In the genomic region with DNA sequence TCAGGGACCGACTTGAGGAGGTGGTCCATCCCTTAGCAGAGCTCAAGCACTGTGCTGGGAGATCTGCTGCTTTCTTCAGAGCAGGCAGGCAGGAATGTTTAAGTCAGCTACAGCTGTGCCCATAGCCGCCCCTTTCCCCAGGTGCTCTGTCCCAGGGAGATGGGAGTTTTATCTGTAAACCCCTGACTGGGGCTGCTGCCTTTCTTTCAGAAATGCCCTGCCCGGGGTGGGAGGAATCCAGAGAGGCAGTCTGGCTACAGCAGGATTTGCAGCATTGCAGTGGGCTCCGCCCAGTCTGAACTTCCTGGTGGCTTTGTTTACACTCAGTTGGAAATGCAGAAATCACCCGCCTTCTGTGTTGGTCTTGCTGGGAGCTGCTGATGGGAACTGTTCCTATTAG, we compare ENCODE assay signal across 25 cellular contexts. TPM values are rescaled to one million over a fixed set of nuclear protein-coding genes. Genes with fewer than 3 reads are reported as not detected.
DNase-seq lines count a peak whose midpoint lies in the region; ATAC-seq, FAIRE-seq and TF ChIP-seq lines count a peak whose summit lies in the region.
"Had no signal": no experiment of that assay in that cellular context is flagged by ENCODE, and none has a peak within 500 bp of the region (broad histone marks: within the 10 kb centered on the region; RNA-seq: fewer than 3 reads in every experiment).

No MANE protein-coding gene starts in this region.

- no peak for TF ChIP-seq POLR2A in H54 (IDR thresholded peaks at IDR 0.05; ENCODE audit: low read depth, low read length)

- POLR2A ChIA-PET in CD8-positive, alpha-beta T cell (lab: Charles Lee): no interaction called here

- no peak overlapping the region for H3K18ac ChIP-seq in mesendoderm (ENCODE audit: low read length)

- DNase-seq in HT-29 (ENCODE audit: low spot score): peak; percentile 25
- DNase-seq in mesendoderm: peak; percentile 59
- DNase-seq in H54 (ENCODE audit: insufficient read length, low spot score): no peak
- no peak for DNase-seq in hypothalamus (lab: John Stamatoyannopoulos, UW)
- DNase-seq in CD8-positive, alpha-beta T cell: no peak
- DNase-seq in NCI-H2196 (lab: John Stamatoyannopoulos, UW; ENCODE audit: unreplicated experiment): no peak
- DNase-seq: activated CD4-positive, alpha-beta T cell treated with anti-CD3 and anti-CD28 coated beads, Interleukin-2, amount 10 ng/mL, durations not matched to agents 24 days and 14 days; activated naive CD4-positive, alpha-beta T cell; activated T-cell treated with anti-CD3 and anti-CD28 coated beads, Interleukin-2, amount 50 U/mL, for 4 hours; cerebellar nuclear complex; DMS153; Kasumi-1; NCI-H1694; NCI-H510A; PC-9; stimulated activated naive B cell treated with anti-CD40 and anti-IgM and Interleukin-4, amounts not matched to agents 10 μg/mL and 1 μg/mL and 100 μg/mL, for 72 hours; testis; WERI-Rb-1 had no signal

- CTCF ChIA-PET in CD8-positive, alpha-beta T cell (lab: Charles Lee): interaction anchor here (0.7 kb wide), 1 partner anchor 94 kb away, joined by 3 read pairs; no protein-coding TSS in a partner anchor

- H3K4me1 Mint-ChIP-seq in dendritic cell treated with granulocyte-macrophage colony-stimulating factor and Interleukin-4, amounts not matched to agents 40 ng/mL and 50 ng/mL, for 4 days (ENCODE audit: low read depth): peaks cover 44% of the 10 kb centered on the region
- no peaks in the 10 kb centered on the region for H3K4me1 Mint-ChIP-seq in CD8-positive, alpha-beta T cell (ENCODE audit: low read depth)
- H3K4me1 Mint-ChIP-seq: activated CD4-positive, alpha-beta T cell treated with anti-CD3 and anti-CD28 coated beads, Interleukin-2, amount 10 ng/mL, durations not matched to agents 24 days and 14 days had no signal

- intact Hi-C loops in dendritic cell treated with granulocyte-macrophage colony-stimulating factor and Interleukin-4, amounts not matched to agents 40 ng/mL and 50 ng/mL, for 4 days (cut with micrococcal nuclease): no loop called here
- intact Hi-C loops in CD8-positive, alpha-beta T cell (cut with DNase I, micrococcal nuclease): no loop called here

- peaks cover 0 to 51% (median 7%) of the 10 kb centered on the region in 11 experiments; a peak in 14 of 22 replicates for H3K9me3 ChIP-seq in BLaER1 treated with 17β-estradiol and CSF1 and Interleukin-3, amounts not matched to agents 10 nM and 100 nM (replicated peaks in 1 of 11)
- no peaks in the 10 kb centered on the region for H3K9me3 ChIP-seq in CD8-positive, alpha-beta T cell (ENCODE audit: low read length)
- H3K9me3 ChIP-seq: testis, vagina had no signal

- H3K36me3 ChIP-seq in BLaER1 treated with 17β-estradiol and CSF1 and Interleukin-3, amounts not matched to agents 10 nM and 100 nM: peaks cover 0 to 18% (median 0%) of the 10 kb centered on the region in 11 experiments; a peak in 4 of 22 replicates
- no peaks in the 10 kb centered on the region for H3K36me3 ChIP-seq in mesendoderm (ENCODE audit: control insufficient read depth, insufficient read depth, low read length)
- H3K36me3 ChIP-seq in CD8-positive, alpha-beta T cell (ENCODE audit: insufficient read depth, low read length): no peaks in the 10 kb centered on the region
- H3K36me3 ChIP-seq: vagina, WERI-Rb-1 had no signal

- peaks cover 7% of the 10 kb centered on the region for H3K27me3 Mint-ChIP-seq in dendritic cell treated with granulocyte-macrophage colony-stimulating factor and Interleukin-4, amounts not matched to agents 40 ng/mL and 50 ng/mL, for 4 days
- H3K27me3 Mint-ChIP-seq in CD8-positive, alpha-beta T cell (ENCODE audit: low read depth): no peaks in the 10 kb centered on the region
- H3K27me3 Mint-ChIP-seq: activated CD4-positive, alpha-beta T cell treated with anti-CD3 and anti-CD28 coated beads, Interleukin-2, amount 10 ng/mL, durations not matched to agents 24 days and 14 days; stimulated activated naive B cell treated with anti-CD40 and anti-IgM and Interleukin-4, amounts not matched to agents 10 μg/mL and 1 μg/mL and 100 μg/mL, for 72 hours had no signal

- H3K4me1 ChIP-seq in BLaER1 treated with 17β-estradiol and CSF1 and Interleukin-3, amounts not matched to agents 10 nM and 100 nM: peaks cover 0 to 65% (median 19%) of the 10 kb centered on the region in 10 experiments; a peak in 15 of 20 replicates
- H3K4me1 ChIP-seq in mesendoderm (ENCODE audit: control insufficient read depth, low read depth, low read length): no peaks in the 10 kb centered on the region
- no peaks in the 10 kb centered on the region for H3K4me1 ChIP-seq in CD8-positive, alpha-beta T cell (ENCODE audit: insufficient read depth, low read length)
- H3K4me1 ChIP-seq: testis, vagina had no signal

- H4K8ac ChIP-seq in mesendoderm (ENCODE audit: low read depth, low read length): no peak overlapping the region

- H3K27ac ChIP-seq in BLaER1 treated with 17β-estradiol and CSF1 and Interleukin-3, amounts not matched to agents 10 nM and 100 nM: peak overlapping the region in 6 of 11 experiments; percentile 38 to 99 (median 72); a peak in 11 of 22 replicates
- no peak overlapping the region for H3K27ac ChIP-seq in mesendoderm (ENCODE audit: low read depth, low read length)
- no peak overlapping the region for H3K27ac ChIP-seq in CD8-positive, alpha-beta T cell (ENCODE audit: low read depth, low read length)
- H3K27ac ChIP-seq: PC-9, testis, vagina, WERI-Rb-1 had no signal

- peak overlapping the region in 4 of 11 experiments; percentile 8 to 47 (median 32); a peak in 5 of 22 replicates for H3K9ac ChIP-seq in BLaER1 treated with 17β-estradiol and CSF1 and Interleukin-3, amounts not matched to agents 10 nM and 100 nM
- H3K9ac ChIP-seq in mesendoderm (ENCODE audit: low read length): no peak overlapping the region

- H2BK120ac ChIP-seq in mesendoderm (ENCODE audit: low read depth, low read length): no peak overlapping the region

- H4K5ac ChIP-seq in mesendoderm (ENCODE audit: low read length): no peak overlapping the region

- H3K79me2 ChIP-seq in mesendoderm (ENCODE audit: control insufficient read depth, insufficient read depth, low read length): no peaks in the 10 kb centered on the region

- H2BK15ac ChIP-seq in mesendoderm (replicated peaks; ENCODE audit: low read depth): no peak overlapping the region

- no peak overlapping the region for H3K23ac ChIP-seq in mesendoderm (ENCODE audit: low read length)

- peak overlapping the region in 5 of 11 experiments; percentile 47 to 72 (median 63); a peak in 10 of 22 replicates for H3K4me2 ChIP-seq in BLaER1 treated with 17β-estradiol and CSF1 and Interleukin-3, amounts not matched to agents 10 nM and 100 nM
- H3K4me2 ChIP-seq in mesendoderm (ENCODE audit: low read length): no peak overlapping the region
- H3K4me2 ChIP-seq: PC-9 had no signal

- no peak for ATAC-seq in CD8-positive, alpha-beta T cell
- ATAC-seq: activated T-cell treated with anti-CD3 and anti-CD28 coated beads, Interleukin-2, amount 50 U/mL, for 4 hours; HCT116; Right ventricle myocardium inferior; sciatic nerve; stimulated activated naive B cell treated with anti-CD40 and anti-IgM and Interleukin-4, amounts not matched to agents 10 μg/mL and 1 μg/mL and 100 μg/mL, for 72 hours had no signal

- H3K79me1 ChIP-seq in mesendoderm (ENCODE audit: low read length): no peaks in the 10 kb centered on the region

- H3K27ac Mint-ChIP-seq in dendritic cell treated with granulocyte-macrophage colony-stimulating factor and Interleukin-4, amounts not matched to agents 40 ng/mL and 50 ng/mL, for 4 days: peak overlapping the region; percentile 44
- no peak overlapping the region for H3K27ac Mint-ChIP-seq in CD8-positive, alpha-beta T cell
- H3K27ac Mint-ChIP-seq: activated CD4-positive, alpha-beta T cell treated with anti-CD3 and anti-CD28 coated beads, Interleukin-2, amount 10 ng/mL, durations not matched to agents 24 days and 14 days; stimulated activated naive B cell treated with anti-CD40 and anti-IgM and Interleukin-4, amounts not matched to agents 10 μg/mL and 1 μg/mL and 100 μg/mL, for 72 hours had no signal

- H3K27me3 ChIP-seq in BLaER1 treated with 17β-estradiol and CSF1 and Interleukin-3, amounts not matched to agents 10 nM and 100 nM: no peaks in the 10 kb centered on the region
- H3K27me3 ChIP-seq in mesendoderm (ENCODE audit: insufficient read depth, low read length, poor library complexity): no peaks in the 10 kb centered on the region
- H3K27me3 ChIP-seq in CD8-positive, alpha-beta T cell (ENCODE audit: insufficient read depth, low read length): no peaks in the 10 kb centered on the region
- H3K27me3 ChIP-seq: testis, vagina had no signal

- TF ChIP-seq CTCF in CD8-positive, alpha-beta T cell (IDR thresholded peaks at IDR 0.05): no peak

- no peak overlapping the region for H2AK5ac ChIP-seq in mesendoderm (ENCODE audit: low read length)

- no peak for FAIRE-seq in H54 (lab: Jason Lieb, UNC)
- FAIRE-seq: endothelial cell of umbilical vein had no signal

- no peak overlapping the region for H2BK5ac ChIP-seq in mesendoderm (ENCODE audit: low read length)

- no CpG with 5 or more reads among the region's 5 CpGs for WGBS in mesendoderm (ENCODE audit: extremely low coverage, insufficient coverage, low lambda C conversion rate)

- peaks cover 12% of the 10 kb centered on the region for H3K36me3 Mint-ChIP-seq in dendritic cell treated with granulocyte-macrophage colony-stimulating factor and Interleukin-4, amounts not matched to agents 40 ng/mL and 50 ng/mL, for 4 days (ENCODE audit: low read depth)
- peaks cover 3% of the 10 kb centered on the region for H3K36me3 Mint-ChIP-seq in CD8-positive, alpha-beta T cell
- H3K36me3 Mint-ChIP-seq: stimulated activated naive B cell treated with anti-CD40 and anti-IgM and Interleukin-4, amounts not matched to agents 10 μg/mL and 1 μg/mL and 100 μg/mL, for 72 hours had no signal

- H4K20me1 ChIP-seq in BLaER1 treated with 17β-estradiol and CSF1 and Interleukin-3, amounts not matched to agents 10 nM and 100 nM: no peaks in the 10 kb centered on the region

- H3K9me3 Mint-ChIP-seq in dendritic cell treated with granulocyte-macrophage colony-stimulating factor and Interleukin-4, amounts not matched to agents 40 ng/mL and 50 ng/mL, for 4 days: peaks cover 25% of the 10 kb centered on the region
- H3K9me3 Mint-ChIP-seq in CD8-positive, alpha-beta T cell: peaks cover 32% of the 10 kb centered on the region

- no peak overlapping the region for H3K56ac ChIP-seq in mesendoderm (ENCODE audit: low read length)

- H3K4me3 Mint-ChIP-seq in dendritic cell treated with granulocyte-macrophage colony-stimulating factor and Interleukin-4, amounts not matched to agents 40 ng/mL and 50 ng/mL, for 4 days: no peak overlapping the region
- H3K4me3 Mint-ChIP-seq in CD8-positive, alpha-beta T cell: no peak overlapping the region
- H3K4me3 Mint-ChIP-seq: activated CD4-positive, alpha-beta T cell treated with anti-CD3 and anti-CD28 coated beads, Interleukin-2, amount 10 ng/mL, durations not matched to agents 24 days and 14 days; activated T-cell treated with anti-CD3 and anti-CD28 coated beads, Interleukin-2, amount 50 U/mL, for 4 hours; stimulated activated naive B cell treated with anti-CD40 and anti-IgM and Interleukin-4, amounts not matched to agents 10 μg/mL and 1 μg/mL and 100 μg/mL, for 72 hours had no signal

- no peak overlapping the region for H3K4ac ChIP-seq in mesendoderm (ENCODE audit: low read depth, low read length)

- peak overlapping the region in 3 of 10 experiments; percentile 21 to 31 (median 28); a peak in 4 of 20 replicates for H3K4me3 ChIP-seq in BLaER1 treated with 17β-estradiol and CSF1 and Interleukin-3, amounts not matched to agents 10 nM and 100 nM
- no peak overlapping the region for H3K4me3 ChIP-seq in mesendoderm (ENCODE audit: low read length)
- H3K4me3 ChIP-seq in CD8-positive, alpha-beta T cell (ENCODE audit: low read depth, low read length): no peak overlapping the region
- H3K4me3 ChIP-seq: PC-9, testis, vagina had no signal

RNA-seq across cellular contexts. Expression of a gene that starts 51.2 kb away (rescaled TPM):
- total RNA-seq in HT-29 (2014; rRNA removed; shearing (Covaris generic)): 7.2 and 9.4 TPM in 2 replicates
- 22.5 TPM for polyA plus RNA-seq in mesendoderm (2013, experiment 1 of 2)
- 23.7 TPM for polyA plus RNA-seq in mesendoderm (2013, experiment 2 of 2)
- total RNA-seq in CD8-positive, alpha-beta T cell: 1 to 10 TPM in 1 of 2 experiments, under 1 TPM in 1; 1.00 to 1.3 TPM

Comparison
In these comparisons a context has a peak if more than half of its experiments do, and no peak if none do; other contexts are left out.
1. H3K27ac ChIP-seq: peak in BLaER1 treated with 17β-estradiol and CSF1 and Interleukin-3, amounts not matched to agents 10 nM and 100 nM (6 of 11); none in mesendoderm (single experiment) and CD8-positive, alpha-beta T cell (single experiment).
2. DNase-seq: peak in HT-29 (single experiment) and mesendoderm (single experiment); none in H54 (single experiment), hypothalamus (0 of 51), CD8-positive, alpha-beta T cell (0 of 7) and NCI-H2196 (single experiment).